In genomic region chr19:56821209-56821608, GRCh38 we compare ENCODE assay signal across 9 cellular contexts. TPM values are rescaled to one million over a fixed set of nuclear protein-coding genes. Genes with fewer than 3 reads are reported as not detected.
"Had no signal": no experiment of that assay in that cellular context is flagged by ENCODE, and none has a peak within 500 bp of the region (broad histone marks: within the 10 kb centered on the region; RNA-seq: fewer than 3 reads in every experiment).

No MANE protein-coding gene starts in this region.

- H3K4me3 ChIP-seq: GM23248, HAP-1 had no signal

- H3K27ac ChIP-seq: GM23248, HL-60 had no signal

- H3K9ac ChIP-seq: GM23248 had no signal

- H3K4me1 ChIP-seq: HAP-1 had no signal

- ATAC-seq: HCT116 had no signal

- H3K36me3 ChIP-seq: HAP-1 had no signal

- H2AFZ ChIP-seq: GM23248 had no signal

- DNase-seq: GM23248, GOT3, H7, HFFc6, IMR-90 had no signal

RNA-seq across cellular contexts. Expression of gene PEG3, which starts 19.3 kb away (rescaled TPM):
- total RNA-seq: H7, HFFc6, HT1080, IMR-90 had no signal
- polyA plus RNA-seq: IMR-90 had no signal

RNA-seq across cellular contexts. Expression of gene ZIM2, which starts 19.3 kb away (rescaled TPM):
- total RNA-seq: GM23248, H7, HFFc6, HT1080, IMR-90 had no signal
- polyA plus RNA-seq: GM23248, IMR-90 had no signal
